Comparison of ENCODE assay signal across 18 cellular contexts in genomic region chr19:35812220-35813042, GRCh38. TPM values are rescaled to one million over a fixed set of nuclear protein-coding genes. Genes with fewer than 3 reads are reported as not detected.
DNase-seq lines count a peak whose midpoint lies in the region; ATAC-seq, FAIRE-seq and TF ChIP-seq lines count a peak whose summit lies in the region.
"Had no signal": no experiment of that assay in that cellular context is flagged by ENCODE, and none has a peak within 500 bp of the region (broad histone marks: within the 10 kb centered on the region; RNA-seq: fewer than 3 reads in every experiment).

A gene with protein sequence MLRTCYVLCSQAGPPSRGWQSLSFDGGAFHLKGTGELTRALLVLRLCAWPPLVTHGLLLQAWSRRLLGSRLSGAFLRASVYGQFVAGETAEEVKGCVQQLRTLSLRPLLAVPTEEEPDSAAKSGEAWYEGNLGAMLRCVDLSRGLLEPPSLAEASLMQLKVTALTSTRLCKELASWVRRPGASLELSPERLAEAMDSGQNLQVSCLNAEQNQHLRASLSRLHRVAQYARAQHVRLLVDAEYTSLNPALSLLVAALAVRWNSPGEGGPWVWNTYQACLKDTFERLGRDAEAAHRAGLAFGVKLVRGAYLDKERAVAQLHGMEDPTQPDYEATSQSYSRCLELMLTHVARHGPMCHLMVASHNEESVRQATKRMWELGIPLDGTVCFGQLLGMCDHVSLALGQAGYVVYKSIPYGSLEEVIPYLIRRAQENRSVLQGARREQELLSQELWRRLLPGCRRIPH (minus strand): TSS chr19:35812845. CDS start chr19:35812805, 40 bp downstream.

- peaks cover 33% of the 10 kb centered on the region for H3K27me3 Mint-ChIP-seq in astrocyte (ENCODE audit: low read depth, unreplicated experiment)

- 72 to 75% (median 73%) methylated on average over 21 to 26 of the region's 26 CpGs for WGBS in heart left ventricle, 4 donors

- TF ChIP-seq POLR2A in heart left ventricle (IDR thresholded peaks at IDR 0.05): no peak

- H3K4me3 ChIP-seq in BLaER1 treated with 17β-estradiol and CSF1 and Interleukin-3, amounts not matched to agents 10 nM and 100 nM: no peak within 1 kb of the TSS
- no peak within 1 kb of the TSS for H3K4me3 ChIP-seq in astrocyte (ENCODE audit: insufficient read depth, low read depth, low read length)
- H3K4me3 ChIP-seq in heart left ventricle: no peak within 1 kb of the TSS
- H3K4me3 ChIP-seq: SK-N-MC had no signal

- no peaks in the 10 kb centered on the region for H3K79me2 ChIP-seq in astrocyte (ENCODE audit: insufficient read depth, low read length)

- ATAC-seq in heart left ventricle: no peak
- ATAC-seq in Right ventricle myocardium superior (ENCODE audit: poor library complexity): no peak
- ATAC-seq: Right ventricle myocardium inferior had no signal

- H3K4me1 ChIP-seq in BLaER1 treated with 17β-estradiol and CSF1 and Interleukin-3, amounts not matched to agents 10 nM and 100 nM: peaks cover 3 to 33% (median 30%) of the 10 kb centered on the region in 10 experiments; a peak in 17 of 20 replicates
- no peaks in the 10 kb centered on the region for H3K4me1 ChIP-seq in astrocyte (ENCODE audit: insufficient read depth, low read length)
- H3K4me1 ChIP-seq in heart left ventricle: no peaks in the 10 kb centered on the region

- H3K9me3 Mint-ChIP-seq in astrocyte (ENCODE audit: unreplicated experiment): no peaks in the 10 kb centered on the region

- no peaks in the 10 kb centered on the region for H3K36me3 ChIP-seq in BLaER1 treated with 17β-estradiol and CSF1 and Interleukin-3, amounts not matched to agents 10 nM and 100 nM
- no peaks in the 10 kb centered on the region for H3K36me3 ChIP-seq in astrocyte (ENCODE audit: insufficient read depth, low read length)
- H3K36me3 ChIP-seq in heart left ventricle: no peaks in the 10 kb centered on the region

- H4K20me1 ChIP-seq in BLaER1 treated with 17β-estradiol and CSF1 and Interleukin-3, amounts not matched to agents 10 nM and 100 nM: no peaks in the 10 kb centered on the region; a peak in 1 of 22 replicates
- no peaks in the 10 kb centered on the region for H4K20me1 ChIP-seq in astrocyte (ENCODE audit: insufficient read depth, low read length)

- no peak within 1 kb of the TSS for H2AFZ ChIP-seq in astrocyte (ENCODE audit: low read depth, low read length)

- H3K9me3 ChIP-seq in BLaER1 treated with 17β-estradiol and CSF1 and Interleukin-3, amounts not matched to agents 10 nM and 100 nM (replicated peaks in 1 of 11): no peaks in the 10 kb centered on the region
- H3K9me3 ChIP-seq in astrocyte (ENCODE audit: insufficient read depth, low read depth, low read length) (no peaks in the 10 kb centered on the region), heart left ventricle (no peaks in the 10 kb centered on the region)

- no peaks in the 10 kb centered on the region for H3K4me1 Mint-ChIP-seq in astrocyte (ENCODE audit: low read depth, unreplicated experiment)

- intact Hi-C loops in heart left ventricle (cut with DNase I) (no loop called here), Right ventricle myocardium superior (cut with DNase I) (no loop called here)

- no peak within 1 kb of the TSS for H3K27ac Mint-ChIP-seq in astrocyte (ENCODE audit: unreplicated experiment)

- H3K4me3 Mint-ChIP-seq in astrocyte (ENCODE audit: unreplicated experiment): peak within 1 kb of the TSS; percentile 27

- peak within 1 kb of the TSS in 6 of 11 experiments; percentile 1 to 31 (median 22); a peak in 6 of 22 replicates for H3K4me2 ChIP-seq in BLaER1 treated with 17β-estradiol and CSF1 and Interleukin-3, amounts not matched to agents 10 nM and 100 nM
- H3K4me2 ChIP-seq in astrocyte (ENCODE audit: low read length): no peak within 1 kb of the TSS

- peak within 1 kb of the TSS in 3 of 11 experiments; percentile 30 to 34 (median 32); a peak in 5 of 22 replicates for H3K27ac ChIP-seq in BLaER1 treated with 17β-estradiol and CSF1 and Interleukin-3, amounts not matched to agents 10 nM and 100 nM
- no peak within 1 kb of the TSS for H3K27ac ChIP-seq in astrocyte (ENCODE audit: low read depth, low read length)
- H3K27ac ChIP-seq in heart left ventricle: no peak within 1 kb of the TSS
- H3K27ac ChIP-seq: C4-2B, SK-N-MC had no signal

- no peaks in the 10 kb centered on the region for H3K27me3 ChIP-seq in BLaER1 treated with 17β-estradiol and CSF1 and Interleukin-3, amounts not matched to agents 10 nM and 100 nM
- peaks cover 3% of the 10 kb centered on the region for H3K27me3 ChIP-seq in astrocyte (ENCODE audit: insufficient read depth, low read length)
- H3K27me3 ChIP-seq in heart left ventricle: peaks cover 0 to 43% (median 0%) of the 10 kb centered on the region in 9 donors

- no peak for TF ChIP-seq CTCF in astrocyte (IDR thresholded peaks at IDR 0.05; ENCODE audit: insufficient read depth, low read depth, low read length)
- TF ChIP-seq CTCF in heart left ventricle (IDR thresholded peaks at IDR 0.05): no peak

- H3K36me3 Mint-ChIP-seq in astrocyte (ENCODE audit: low read depth, unreplicated experiment): no peaks in the 10 kb centered on the region

- H3K9ac ChIP-seq in BLaER1 treated with 17β-estradiol and CSF1 and Interleukin-3, amounts not matched to agents 10 nM and 100 nM: no peak within 1 kb of the TSS
- no peak within 1 kb of the TSS for H3K9ac ChIP-seq in astrocyte (ENCODE audit: low read length)

- DNase-seq in astrocyte (ENCODE audit: low read depth): no peak
- peak; percentile 16 for DNase-seq in left kidney (ENCODE audit: low read depth, low spot score)
- peak; percentile 42 for DNase-seq in renal cortical epithelial cell (ENCODE audit: low read depth)
- DNase-seq in GM19240 (ENCODE audit: insufficient read length, low spot score): no peak
- DNase-seq in heart left ventricle: no peak
- DNase-seq in Right ventricle myocardium superior: no peak
- no peak for DNase-seq in T-helper 2 cell
- DNase-seq: GOT3, NCI-H1092 treated with DMSO at 0.1 percent for 48 hours, NCI-H2029 treated with DMSO at 0.1 percent for 48 hours, NCI-H2171 treated with DMSO at 0.1 percent for 48 hours, NCI-H446 treated with DMSO at 0.1 percent for 48 hours had no signal

- no peak for FAIRE-seq in astrocyte (lab: Jason Lieb, UNC)
- FAIRE-seq: G401.6, RCC 7860 had no signal

RNA-seq across cellular contexts. Expression of the gene that starts here (rescaled TPM):
- not detected in 2 replicates for total RNA-seq in astrocyte
- total RNA-seq in renal cortical epithelial cell: 0.20 TPM in 1 of 2 replicates, not detected in the other
- not detected for total RNA-seq in heart left ventricle
- not detected for polyA plus RNA-seq in heart left ventricle
- not detected for total RNA-seq in Right ventricle myocardium superior
- total RNA-seq: Right ventricle myocardium inferior had no signal

Comparison
In these comparisons a context has a peak if more than half of its experiments do, and no peak if none do; other contexts are left out.
1. Peak in DNase-seq in renal cortical epithelial cell; RNA of the gene not detected or under 1 TPM.